In the genomic region with DNA sequence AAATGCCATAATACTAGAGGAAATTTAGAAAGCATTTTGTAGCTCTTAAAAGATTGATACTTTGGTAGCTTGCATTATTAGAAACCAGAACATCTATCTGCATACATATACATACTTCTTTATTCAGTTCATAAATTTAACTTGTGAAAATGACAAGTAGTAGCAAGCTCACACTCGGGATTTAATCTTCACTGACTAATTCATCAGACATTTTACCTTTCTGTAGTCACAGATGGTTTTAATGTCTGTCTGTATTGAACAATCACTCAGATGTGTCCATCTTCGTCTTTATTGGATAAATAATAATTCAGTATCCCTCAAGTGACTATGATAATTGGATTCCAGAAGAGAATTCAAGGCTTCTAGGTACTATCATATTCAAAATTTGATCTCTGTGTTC, we compare ENCODE assay signal across 30 cellular contexts.
"Had no signal": no experiment of that assay in that cellular context is flagged by ENCODE, and none has a peak within 500 bp of the region (broad histone marks: within the 10 kb centered on the region; RNA-seq: fewer than 3 reads in every experiment).

No MANE protein-coding gene starts in this region.

- ATAC-seq: activated CD4-positive, alpha-beta T cell treated with anti-CD3 and anti-CD28 coated beads for 36 hours; activated CD8-positive, alpha-beta memory T cell treated with anti-CD3 and anti-CD28 coated beads, Interleukin-2, amount 10 ng/mL, durations not matched to agents 7 days and 5 days; activated CD8-positive, alpha-beta T cell treated with anti-CD3 and anti-CD28 coated beads, Interleukin-2, amount 10 ng/mL, durations not matched to agents 7 days and 5 days; activated naive CD8-positive, alpha-beta T cell treated with anti-CD3 and anti-CD28 coated beads, Interleukin-2, amount 50 U/mL, for 24 hours; body of pancreas; esophagus mucosa; gastrocnemius medialis; heart right ventricle had no signal

- H3K36me3 Mint-ChIP-seq: activated CD4-positive, alpha-beta memory T cell treated with anti-CD3 and anti-CD28 coated beads for 36 hours; activated CD8-positive, alpha-beta memory T cell treated with anti-CD3 and anti-CD28 coated beads, Interleukin-2, amount 10 ng/mL, durations not matched to agents 7 days and 5 days; activated naive CD4-positive, alpha-beta T cell treated with anti-CD3 and anti-CD28 coated beads, Interleukin-2, amount 50 U/mL, for 24 hours; activated naive CD8-positive, alpha-beta T cell treated with anti-CD3 and anti-CD28 coated beads for 36 hours had no signal

- H3K4me1 Mint-ChIP-seq: activated CD4-positive, alpha-beta T cell treated with anti-CD3 and anti-CD28 coated beads for 36 hours; activated CD4-positive, alpha-beta T cell treated with anti-CD3 and anti-CD28 coated beads, Interleukin-2, amount 10 ng/mL, durations not matched to agents 24 days and 14 days; activated CD8-positive, alpha-beta memory T cell treated with anti-CD3 and anti-CD28 coated beads, Interleukin-2, amount 10 ng/mL, durations not matched to agents 7 days and 5 days; activated naive CD4-positive, alpha-beta T cell treated with anti-CD3 and anti-CD28 coated beads, Interleukin-2, amount 50 U/mL, for 24 hours; activated naive CD8-positive, alpha-beta T cell treated with anti-CD3 and anti-CD28 coated beads for 36 hours; activated naive CD8-positive, alpha-beta T cell treated with anti-CD3 and anti-CD28 coated beads, Interleukin-2, amount 50 U/mL, for 24 hours; central memory CD8-positive, alpha-beta T cell had no signal

- DNase-seq: activated CD4-positive, alpha-beta memory T cell treated with anti-CD3 and anti-CD28 coated beads for 36 hours; activated CD4-positive, alpha-beta T cell treated with anti-CD3 and anti-CD28 coated beads for 36 hours; activated CD4-positive, alpha-beta T cell treated with anti-CD3 and anti-CD28 coated beads, Interleukin-2, amount 10 ng/mL, durations not matched to agents 24 days and 14 days; activated CD4-positive, CD25-positive, alpha-beta regulatory T cell; activated CD4-positive, CD25-positive, alpha-beta regulatory T cell treated with anti-CD3 and anti-CD28 coated beads, Interleukin-2, amount 50 U/mL, for 72 hours; activated CD8-positive, alpha-beta memory T cell treated with anti-CD3 and anti-CD28 coated beads, Interleukin-2, amount 10 ng/mL, durations not matched to agents 7 days and 5 days; activated CD8-positive, alpha-beta memory T cell treated with anti-CD3 and anti-CD28 coated beads, Interleukin-2, amount 50 U/mL, for 4 hours; activated CD8-positive, alpha-beta T cell treated with anti-CD3 and anti-CD28 coated beads, Interleukin-2, amount 10 ng/mL, durations not matched to agents 7 days and 5 days; activated effector memory CD4-positive, alpha-beta T cell treated with anti-CD3 and anti-CD28 coated beads, Interleukin-2, amount 50 U/mL, for 16 hours; activated naive CD4-positive, alpha-beta T cell treated with anti-CD3 and anti-CD28 coated beads for 36 hours; activated naive CD8-positive, alpha-beta T cell treated with anti-CD3 and anti-CD28 coated beads for 36 hours; activated naive CD8-positive, alpha-beta T cell treated with anti-CD3 and anti-CD28 coated beads, Interleukin-2, amount 50 U/mL, for 24 hours; activated T-cell treated with anti-CD3 and anti-CD28 coated beads, Interleukin-2, amount 50 U/mL, for 1 hour; activated T-cell treated with anti-CD3 and anti-CD28 coated beads, Interleukin-2, amount 50 U/mL, for 48 hours; adrenal gland; amygdala; aorta; body of pancreas; effector CD8-positive, alpha-beta T cell; foreskin fibroblast; gastrocnemius medialis; heart right ventricle; T-helper 2 cell had no signal

- H3K9me3 Mint-ChIP-seq: activated CD4-positive, alpha-beta memory T cell treated with anti-CD3 and anti-CD28 coated beads for 36 hours; activated CD4-positive, alpha-beta T cell treated with anti-CD3 and anti-CD28 coated beads, Interleukin-2, amount 10 ng/mL, durations not matched to agents 24 days and 14 days; activated naive CD4-positive, alpha-beta T cell treated with anti-CD3 and anti-CD28 coated beads for 36 hours; activated naive CD4-positive, alpha-beta T cell treated with anti-CD3 and anti-CD28 coated beads, Interleukin-2, amount 50 U/mL, for 24 hours; activated naive CD8-positive, alpha-beta T cell treated with anti-CD3 and anti-CD28 coated beads for 36 hours; activated T-helper 1 cell treated with anti-CD3 and anti-CD28 coated beads, Interleukin-12 subunit alpha, Interleukin-12 subunit beta, Interleukin-2, Interleukin-4 antibody, amounts not matched to agents 30 ng/mL and 10 ng/mL and 1 ng/mL, durations not matched to agents 14 hours and 24 hours and 36 hours; activated T-helper 2 cell treated with anti-CD3 and anti-CD28 coated beads, Interferon-gamma antibody, Interleukin-2, Interleukin-4, amounts not matched to agents 10 μg/mL and 5 μg/mL and 100 μg/mL, durations not matched to agents 14 hours and 24 hours and 36 hours; central memory CD8-positive, alpha-beta T cell; dendritic cell treated with granulocyte-macrophage colony-stimulating factor and Interleukin-4, amounts not matched to agents 40 ng/mL and 50 ng/mL, for 4 days had no signal

- H3K4me1 ChIP-seq: adrenal gland, body of pancreas, heart right ventricle had no signal

- H3K4me3 ChIP-seq: adrenal gland, body of pancreas, coronary artery, gastrocnemius medialis, heart right ventricle had no signal

- H3K27me3 ChIP-seq: adrenal gland, body of pancreas, gastrocnemius medialis, heart right ventricle had no signal

- H3K36me3 ChIP-seq: adrenal gland, gastrocnemius medialis, heart right ventricle had no signal

- H3K27me3 Mint-ChIP-seq: activated CD4-positive, alpha-beta T cell treated with anti-CD3 and anti-CD28 coated beads for 36 hours; dendritic cell treated with granulocyte-macrophage colony-stimulating factor and Interleukin-4, amounts not matched to agents 40 ng/mL and 50 ng/mL, for 4 days had no signal

- H3K4me3 Mint-ChIP-seq: activated CD4-positive, alpha-beta memory T cell treated with anti-CD3 and anti-CD28 coated beads for 36 hours; activated CD4-positive, alpha-beta T cell treated with anti-CD3 and anti-CD28 coated beads for 36 hours; activated CD4-positive, alpha-beta T cell treated with anti-CD3 and anti-CD28 coated beads, Interleukin-2, amount 10 ng/mL, durations not matched to agents 24 days and 14 days; activated CD8-positive, alpha-beta memory T cell treated with anti-CD3 and anti-CD28 coated beads, Interleukin-2, amount 10 ng/mL, durations not matched to agents 7 days and 5 days; activated CD8-positive, alpha-beta T cell treated with anti-CD3 and anti-CD28 coated beads, Interleukin-2, amount 10 ng/mL, durations not matched to agents 7 days and 5 days; activated naive CD4-positive, alpha-beta T cell treated with anti-CD3 and anti-CD28 coated beads for 36 hours; activated naive CD4-positive, alpha-beta T cell treated with anti-CD3 and anti-CD28 coated beads, Interleukin-2, amount 50 U/mL, for 24 hours; activated naive CD8-positive, alpha-beta T cell treated with anti-CD3 and anti-CD28 coated beads for 36 hours; activated naive CD8-positive, alpha-beta T cell treated with anti-CD3 and anti-CD28 coated beads, Interleukin-2, amount 50 U/mL, for 24 hours; activated T-helper 1 cell treated with anti-CD3 and anti-CD28 coated beads, Interleukin-12 subunit alpha, Interleukin-12 subunit beta, Interleukin-2, Interleukin-4 antibody, amounts not matched to agents 30 ng/mL and 10 ng/mL and 1 ng/mL, durations not matched to agents 14 hours and 24 hours and 36 hours; central memory CD8-positive, alpha-beta T cell; dendritic cell treated with granulocyte-macrophage colony-stimulating factor and Interleukin-4, amounts not matched to agents 40 ng/mL and 50 ng/mL, for 4 days had no signal

- H3K9me3 ChIP-seq: body of pancreas, gastrocnemius medialis had no signal

- H3K27ac Mint-ChIP-seq: activated CD4-positive, alpha-beta memory T cell treated with anti-CD3 and anti-CD28 coated beads for 36 hours; activated CD4-positive, alpha-beta T cell treated with anti-CD3 and anti-CD28 coated beads for 36 hours; activated CD4-positive, alpha-beta T cell treated with anti-CD3 and anti-CD28 coated beads, Interleukin-2, amount 10 ng/mL, durations not matched to agents 24 days and 14 days; activated CD8-positive, alpha-beta memory T cell treated with anti-CD3 and anti-CD28 coated beads, Interleukin-2, amount 10 ng/mL, durations not matched to agents 7 days and 5 days; activated CD8-positive, alpha-beta T cell treated with anti-CD3 and anti-CD28 coated beads, Interleukin-2, amount 10 ng/mL, durations not matched to agents 7 days and 5 days; activated naive CD4-positive, alpha-beta T cell treated with anti-CD3 and anti-CD28 coated beads for 36 hours; activated naive CD4-positive, alpha-beta T cell treated with anti-CD3 and anti-CD28 coated beads, Interleukin-2, amount 50 U/mL, for 24 hours; activated naive CD8-positive, alpha-beta T cell treated with anti-CD3 and anti-CD28 coated beads for 36 hours; activated naive CD8-positive, alpha-beta T cell treated with anti-CD3 and anti-CD28 coated beads, Interleukin-2, amount 50 U/mL, for 24 hours; activated T-helper 1 cell treated with anti-CD3 and anti-CD28 coated beads, Interleukin-12 subunit alpha, Interleukin-12 subunit beta, Interleukin-2, Interleukin-4 antibody, amounts not matched to agents 30 ng/mL and 10 ng/mL and 1 ng/mL, durations not matched to agents 14 hours and 24 hours and 36 hours; activated T-helper 2 cell treated with anti-CD3 and anti-CD28 coated beads, Interferon-gamma antibody, Interleukin-2, Interleukin-4, amounts not matched to agents 10 μg/mL and 5 μg/mL and 100 μg/mL, durations not matched to agents 14 hours and 24 hours and 36 hours; dendritic cell treated with granulocyte-macrophage colony-stimulating factor and Interleukin-4, amounts not matched to agents 40 ng/mL and 50 ng/mL, for 4 days had no signal

- H3K27ac ChIP-seq: adrenal gland, body of pancreas, coronary artery, gastrocnemius medialis, heart right ventricle had no signal
